In genomic region chr7:154441811-154442210, GRCh38 we compare ENCODE assay signal across 9 cellular contexts.
"Had no signal": no experiment of that assay in that cellular context is flagged by ENCODE, and none has a peak within 500 bp of the region (broad histone marks: within the 10 kb centered on the region; RNA-seq: fewer than 3 reads in every experiment).

No MANE protein-coding gene starts in this region.

- H3K36me3 Mint-ChIP-seq: IgD-negative memory B cell had no signal

- H3K27me3 Mint-ChIP-seq: IgD-negative memory B cell had no signal

- H3K4me1 Mint-ChIP-seq: IgD-negative memory B cell had no signal

- H3K4me3 ChIP-seq: GM23338, HAP-1 had no signal

- H3K4me3 Mint-ChIP-seq: GM23338, HFFc6, IgD-negative memory B cell had no signal

- H3K36me3 ChIP-seq: HAP-1 had no signal

- H3K27ac Mint-ChIP-seq: GM23338, HFFc6, IgD-negative memory B cell had no signal

- ATAC-seq: GM23338, HCT116, HepG2 had no signal

- DNase-seq: HFFc6, KBM-7 had no signal

- H3K27ac ChIP-seq: HL-60, KMS-11 had no signal

- H3K9me3 ChIP-seq: HAP-1 had no signal

- H3K4me1 ChIP-seq: HAP-1 had no signal
